ENCODE assay signal across 12 cellular contexts in genomic region chr10:794382-794956, GRCh38.
A peak's percentile ranks its signal among the peaks of the same experiment; 100 is the strongest.
DNase-seq lines count a peak whose midpoint lies in the region; ATAC-seq, FAIRE-seq and TF ChIP-seq lines count a peak whose summit lies in the region.
"Had no signal": no experiment of that assay in that cellular context is flagged by ENCODE, and none has a peak within 500 bp of the region (broad histone marks: within the 10 kb centered on the region; RNA-seq: fewer than 3 reads in every experiment).

No MANE protein-coding gene starts in this region.

- no peak overlapping the region for H3K4me3 ChIP-seq in KMS-11 (IDR thresholded peaks at IDR 0.05; ENCODE audit: insufficient read depth, low read depth, low read length)
- no peak overlapping the region for H3K4me3 ChIP-seq in choroid plexus epithelial cell (ENCODE audit: low read depth, low read length)
- no peak overlapping the region for H3K4me3 ChIP-seq in mucosa of descending colon
- H3K4me3 ChIP-seq: MG63 had no signal

- H3K27ac Mint-ChIP-seq in activated CD4-positive, alpha-beta T cell treated with anti-CD3 and anti-CD28 coated beads, Interleukin-2, amount 10 ng/mL, durations not matched to agents 7 days and 5 days: no peak overlapping the region
- no peak overlapping the region for H3K27ac Mint-ChIP-seq in nephron progenitor cell
- H3K27ac Mint-ChIP-seq: activated T-cell treated with anti-CD3 and anti-CD28 coated beads, Interleukin-2, amount 50 U/mL, for 72 hours; effector memory CD8-positive, alpha-beta T cell; mesothelial cell of epicardium had no signal

- no peaks in the 10 kb centered on the region for H3K27me3 Mint-ChIP-seq in activated CD4-positive, alpha-beta T cell treated with anti-CD3 and anti-CD28 coated beads, Interleukin-2, amount 10 ng/mL, durations not matched to agents 7 days and 5 days
- peaks cover under 1% of the 10 kb centered on the region for H3K27me3 Mint-ChIP-seq in nephron progenitor cell (ENCODE audit: low read depth, poor library complexity)
- H3K27me3 Mint-ChIP-seq: effector memory CD8-positive, alpha-beta T cell had no signal

- H3K27me3 ChIP-seq in KMS-11 (ENCODE audit: insufficient read depth, low read depth): no peaks in the 10 kb centered on the region
- H3K27me3 ChIP-seq: MG63 had no signal

- no peaks in the 10 kb centered on the region for H3K79me2 ChIP-seq in KMS-11 (ENCODE audit: insufficient read depth, low read depth)

- H3K4me1 ChIP-seq in KMS-11 (ENCODE audit: low read depth, poor library complexity, severe bottlenecking) (no peaks in the 10 kb centered on the region), mucosa of descending colon (ENCODE audit: low read depth) (no peaks in the 10 kb centered on the region)

- H3K4me1 Mint-ChIP-seq in activated CD4-positive, alpha-beta T cell treated with anti-CD3 and anti-CD28 coated beads, Interleukin-2, amount 10 ng/mL, durations not matched to agents 7 days and 5 days: no peaks in the 10 kb centered on the region
- H3K4me1 Mint-ChIP-seq in nephron progenitor cell: no peaks in the 10 kb centered on the region
- H3K4me1 Mint-ChIP-seq: mesothelial cell of epicardium had no signal

- DNase-seq in D721Med (ENCODE audit: insufficient read length, low spot score) (no peak), choroid plexus epithelial cell (ENCODE audit: low read depth) (peak; percentile 60), mucosa of descending colon (no peak), nephron progenitor cell (no peak)
- no peak for DNase-seq in activated CD4-positive, alpha-beta T cell treated with anti-CD3 and anti-CD28 coated beads, Interleukin-2, amount 10 ng/mL, durations not matched to agents 7 days and 5 days
- DNase-seq: activated T-cell treated with anti-CD3 and anti-CD28 coated beads, Interleukin-2, amount 50 U/mL, for 72 hours; effector memory CD8-positive, alpha-beta T cell; MG63 had no signal

- ATAC-seq in mucosa of descending colon: peak; percentile 21
- no peak for ATAC-seq in GM21786 (IDR thresholded peaks at IDR 0.05; ENCODE audit: unreplicated experiment)
- no peak for ATAC-seq in HG02938 (IDR thresholded peaks at IDR 0.05; ENCODE audit: unreplicated experiment)
- ATAC-seq: activated T-cell treated with anti-CD3 and anti-CD28 coated beads, Interleukin-2, amount 50 U/mL, for 72 hours; effector memory CD8-positive, alpha-beta T cell had no signal

- FAIRE-seq in D721Med (lab: Jason Lieb, UNC): no peak

- H3K9ac ChIP-seq in KMS-11: no peak overlapping the region

- H3K4me2 ChIP-seq in KMS-11: no peak overlapping the region

- no peak overlapping the region for H2AFZ ChIP-seq in KMS-11 (ENCODE audit: low read depth)

- H3K4me3 Mint-ChIP-seq in activated CD4-positive, alpha-beta T cell treated with anti-CD3 and anti-CD28 coated beads, Interleukin-2, amount 10 ng/mL, durations not matched to agents 7 days and 5 days: no peak overlapping the region
- no peak overlapping the region for H3K4me3 Mint-ChIP-seq in nephron progenitor cell
- H3K4me3 Mint-ChIP-seq: activated T-cell treated with anti-CD3 and anti-CD28 coated beads, Interleukin-2, amount 50 U/mL, for 72 hours; effector memory CD8-positive, alpha-beta T cell; mesothelial cell of epicardium had no signal

- no peak overlapping the region for H3K27ac ChIP-seq in KMS-11

- CTCF ChIA-PET in activated CD4-positive, alpha-beta T cell treated with anti-CD3 and anti-CD28 coated beads, Interleukin-2, amount 10 ng/mL, durations not matched to agents 7 days and 5 days (lab: Charles Lee): no interaction called here

- H3K36me3 ChIP-seq in KMS-11 (ENCODE audit: insufficient read depth): no peaks in the 10 kb centered on the region
- no peaks in the 10 kb centered on the region for H3K36me3 ChIP-seq in mucosa of descending colon (ENCODE audit: low read depth)

- no peaks in the 10 kb centered on the region for H4K20me1 ChIP-seq in KMS-11 (ENCODE audit: insufficient read depth)

- no peaks in the 10 kb centered on the region for H3K9me3 ChIP-seq in mucosa of descending colon

- H3K9me3 Mint-ChIP-seq in activated CD4-positive, alpha-beta T cell treated with anti-CD3 and anti-CD28 coated beads, Interleukin-2, amount 10 ng/mL, durations not matched to agents 7 days and 5 days: peaks cover 41% of the 10 kb centered on the region
- peaks cover 48% of the 10 kb centered on the region for H3K9me3 Mint-ChIP-seq in nephron progenitor cell

- peak; percentile 5 for TF ChIP-seq CTCF in D721Med (IDR thresholded peaks at IDR 0.05; ENCODE audit: insufficient read depth, missing control alignments)
- peak; percentile 32; the same call in 1 of the 2 replicates for TF ChIP-seq CTCF in KMS-11 (conservative IDR thresholded peaks at IDR 0.05; ENCODE audit: low read depth, low read length)
- peak; percentile 66 for TF ChIP-seq CTCF in choroid plexus epithelial cell (conservative IDR thresholded peaks at IDR 0.05; ENCODE audit: low read depth, low read length)
- no peak for TF ChIP-seq CTCF in mucosa of descending colon (IDR thresholded peaks at IDR 0.05)
- TF ChIP-seq CTCF in nephron progenitor cell (IDR thresholded peaks at IDR 0.05): no peak

- POLR2A ChIA-PET in activated CD4-positive, alpha-beta T cell treated with anti-CD3 and anti-CD28 coated beads, Interleukin-2, amount 10 ng/mL, durations not matched to agents 7 days and 5 days (lab: Charles Lee): no interaction called here

- peaks cover 16% of the 10 kb centered on the region for H3K36me3 Mint-ChIP-seq in activated CD4-positive, alpha-beta T cell treated with anti-CD3 and anti-CD28 coated beads, Interleukin-2, amount 10 ng/mL, durations not matched to agents 7 days and 5 days (ENCODE audit: low read depth)
- peaks cover 50% of the 10 kb centered on the region for H3K36me3 Mint-ChIP-seq in nephron progenitor cell (ENCODE audit: low read depth)

- intact Hi-C loops in mucosa of descending colon (cut with DNase I, micrococcal nuclease): no loop called here

Comparison
In these comparisons a context has a peak if more than half of its experiments do, and no peak if none do; other contexts are left out.
1. CTCF ChIP-seq: peak in D721Med (single experiment), KMS-11 (single experiment) and choroid plexus epithelial cell (single experiment); none in mucosa of descending colon (single experiment) and nephron progenitor cell (single experiment).